ENCODE assay signal across 20 cellular contexts in genomic region chr14:44154446-44154845, GRCh38.
DNase-seq lines count a peak whose midpoint lies in the region; ATAC-seq, FAIRE-seq and TF ChIP-seq lines count a peak whose summit lies in the region.
"Had no signal": no experiment of that assay in that cellular context is flagged by ENCODE, and none has a peak within 500 bp of the region (broad histone marks: within the 10 kb centered on the region; RNA-seq: fewer than 3 reads in every experiment).

No MANE protein-coding gene starts in this region.

- H4K20me1 ChIP-seq in H1 (replicated peaks in 1 of 2; ENCODE audit: control insufficient read depth in 1 of 2, insufficient read depth in 2 of 2, low read length in 2 of 2) = no peaks in the 10 kb centered on the region
- H4K20me1 ChIP-seq: BLaER1 treated with 17β-estradiol and CSF1 and Interleukin-3, amounts not matched to agents 10 nM and 100 nM had no signal

- H3K9ac ChIP-seq in H1 (replicated peaks in 1 of 4; ENCODE audit: extremely low read depth in 1 of 4, low read depth in 3 of 4, low read length in 3 of 4) (no peak overlapping the region), mesenchymal stem cell (ENCODE audit: low read length) (no peak overlapping the region)
- H3K9ac ChIP-seq: BLaER1 treated with 17β-estradiol and CSF1 and Interleukin-3, amounts not matched to agents 10 nM and 100 nM had no signal

- no peak for FAIRE-seq in H1 (lab: Jason Lieb, UNC)
- FAIRE-seq: A549, D721Med, G401.6, GM12891, GM19239 had no signal

- H4K5ac ChIP-seq in H1 (ENCODE audit: insufficient read length, low read depth, low read length) = no peak overlapping the region

- no peak for TF ChIP-seq POLR2A in H1 (IDR thresholded peaks at IDR 0.05; ENCODE audit: control extremely low read depth in 1 of 2, low read depth in 2 of 2, low read length in 2 of 2)

- no peak overlapping the region for H2BK20ac ChIP-seq in H1 (ENCODE audit: low read length)

- H2BK5ac ChIP-seq in H1 (ENCODE audit: low read depth, low read length) = no peak overlapping the region
- H2BK5ac ChIP-seq in mesenchymal stem cell (ENCODE audit: low read depth, low read length, poor library complexity, severe bottlenecking) = no peak overlapping the region

- H3K9me3 ChIP-seq in H1 (ENCODE audit: insufficient read depth in 2 of 2, low read depth in 1 of 2, low read length in 1 of 2) (peaks cover 0 to 4% of the 10 kb centered on the region in 2 experiments; a peak in 1 of 4 replicates), mesenchymal stem cell (ENCODE audit: control insufficient read depth, low read length) (peaks cover 19% of the 10 kb centered on the region)
- H3K9me3 ChIP-seq: A549 had no signal

- H3K27ac ChIP-seq in C4-2B (0 out of 2 replicates have a peak overlapping the region, but pooled peaks have one; percentile 1), H1 (ENCODE audit: low read depth, low read length) (no peak overlapping the region), mesenchymal stem cell (ENCODE audit: low read length, poor library complexity, severe bottlenecking) (no peak overlapping the region)
- H3K27ac ChIP-seq: 22Rv1; A549; BLaER1 treated with 17β-estradiol and CSF1 and Interleukin-3, amounts not matched to agents 10 nM and 100 nM had no signal

- no peak overlapping the region for H4K8ac ChIP-seq in H1 (ENCODE audit: extremely low read depth, insufficient read depth, low read length)
- H4K8ac ChIP-seq in mesenchymal stem cell (ENCODE audit: low read length) = peak overlapping the region; percentile 33

- H3K36me3 ChIP-seq in H1 (ENCODE audit: control insufficient read depth in 2 of 4, insufficient read depth in 4 of 4, low read length in 3 of 4) (no peaks in the 10 kb centered on the region), mesenchymal stem cell (ENCODE audit: control insufficient read depth in 1 of 2, insufficient read depth in 2 of 2, low read depth in 1 of 2, low read length in 2 of 2) (no peaks in the 10 kb centered on the region)
- H3K36me3 ChIP-seq: BLaER1 treated with 17β-estradiol and CSF1 and Interleukin-3, amounts not matched to agents 10 nM and 100 nM had no signal

- H3K4me1 ChIP-seq in H1 (replicated peaks in 1 of 4; ENCODE audit: control insufficient read depth in 3 of 4, insufficient read depth in 4 of 4, low read length in 3 of 4) = no peaks in the 10 kb centered on the region
- no peaks in the 10 kb centered on the region for H3K4me1 ChIP-seq in mesenchymal stem cell (ENCODE audit: control insufficient read depth, insufficient read depth, low read depth, low read length)
- H3K4me1 ChIP-seq: A549; BLaER1 treated with 17β-estradiol and CSF1 and Interleukin-3, amounts not matched to agents 10 nM and 100 nM; Caco-2 had no signal

- H3K56ac ChIP-seq in H1 (replicated peaks; ENCODE audit: insufficient read length, low read depth, low read length) = no peak overlapping the region

- TF ChIP-seq EP300 in H1 (IDR thresholded peaks at IDR 0.05; ENCODE audit: borderline replicate concordance in 1 of 2, low read depth in 2 of 2, low read length in 2 of 2) = no peak

- no peak overlapping the region for H3K23ac ChIP-seq in H1 (ENCODE audit: insufficient read length)
- no peak overlapping the region for H3K23ac ChIP-seq in mesenchymal stem cell (ENCODE audit: low read length in 2 of 2)

- H3K27me3 ChIP-seq in H1 (replicated peaks in 1 of 4; ENCODE audit: control insufficient read depth in 3 of 4, extremely low read depth in 1 of 4, insufficient read depth in 3 of 4, low read length in 3 of 4) (no peaks in the 10 kb centered on the region), mesenchymal stem cell (ENCODE audit: control insufficient read depth in 1 of 2, insufficient read depth in 1 of 2, low read length in 2 of 2) (no peaks in the 10 kb centered on the region)
- H3K27me3 ChIP-seq: BLaER1 treated with 17β-estradiol and CSF1 and Interleukin-3, amounts not matched to agents 10 nM and 100 nM had no signal

- CTCF ChIA-PET in H1 (lab: Charles Lee; ENCODE audit: partially characterized antibody) = interaction anchor here (0.5 to 2.1 kb wide), 3 partner anchors 10 to 692 kb away, joined by 4 to 7 read pairs (median 7); no protein-coding TSS in a partner anchor

- H2AFZ ChIP-seq in H1 (ENCODE audit: low read length) (0 out of 2 replicates have a peak overlapping the region, but pooled peaks have one; percentile 44), mesenchymal stem cell (ENCODE audit: low read depth, low read length) (no peak overlapping the region)

- 83% methylated on average over 1 of the region's 1 CpG; no CpG with 5 or more reads in 1 of the 2 experiments for WGBS in H1 (ENCODE audit: extremely low coverage in 1 of 2, insufficient coverage in 1 of 2, insufficient read length in 1 of 2, insufficient replicate concordance in 2 of 2, low coverage in 1 of 2, low lambda C conversion rate in 2 of 2, missing lambda C conversion rate in 1 of 2), 2 experiments
- 100% methylated on average over 1 of the region's 1 CpG for WGBS in mesenchymal stem cell

- no peak overlapping the region for H3K4me3 ChIP-seq in H1 (ENCODE audit: extremely low read depth in 1 of 4, insufficient read depth in 2 of 4, low read depth in 3 of 4, low read length in 4 of 4)
- no peak overlapping the region for H3K4me3 ChIP-seq in mesenchymal stem cell (ENCODE audit: insufficient read depth in 1 of 2, low read depth in 1 of 2, low read length in 2 of 2)
- H3K4me3 ChIP-seq: A549; BLaER1 treated with 17β-estradiol and CSF1 and Interleukin-3, amounts not matched to agents 10 nM and 100 nM had no signal

- H3K4ac ChIP-seq in H1 (replicated peaks; ENCODE audit: insufficient read length, low read depth, low read length) (no peak overlapping the region), mesenchymal stem cell (ENCODE audit: low read depth in 1 of 2, low read length in 2 of 2) (no peak overlapping the region)

- no peaks in the 10 kb centered on the region for H3K79me2 ChIP-seq in H1 (ENCODE audit: control insufficient read depth in 1 of 2, insufficient read depth in 2 of 2, low read length in 2 of 2)

- ATAC-seq in HG02571 (IDR thresholded peaks at IDR 0.05; ENCODE audit: unreplicated experiment) = no peak
- ATAC-seq: A549 had no signal

- H3K79me1 ChIP-seq in H1 (ENCODE audit: low read depth, low read length) (no peaks in the 10 kb centered on the region), mesenchymal stem cell (replicated peaks; ENCODE audit: low read length, poor library complexity, severe bottlenecking) (no peaks in the 10 kb centered on the region)

- H2BK12ac ChIP-seq in H1 (ENCODE audit: low read depth, low read length) (no peak overlapping the region), mesenchymal stem cell (ENCODE audit: low read length in 2 of 2) (no peak overlapping the region)

- H4K91ac ChIP-seq in H1 (replicated peaks; ENCODE audit: insufficient read length, low read length) = no peak overlapping the region
- no peak overlapping the region for H4K91ac ChIP-seq in mesenchymal stem cell (ENCODE audit: low read length)

- TF ChIP-seq RAD21 in H1 (IDR thresholded peaks at IDR 0.05 in 1 of 2, conservative IDR thresholded peaks at IDR 0.05 in 1 of 2; ENCODE audit: low read depth in 2 of 2, low read length in 2 of 2) = no peak

- H2AK5ac ChIP-seq in H1 (ENCODE audit: low read depth, low read length) (no peak overlapping the region), mesenchymal stem cell (ENCODE audit: low read length, severe bottlenecking) (no peak overlapping the region)

- no peak for TF ChIP-seq CTCF in C4-2B (conservative IDR thresholded peaks at IDR 0.05)
- no peak for TF ChIP-seq CTCF in H1 (IDR thresholded peaks at IDR 0.05; ENCODE audit: control extremely low read depth in 1 of 3, insufficient read depth in 1 of 3, low read depth in 1 of 3, low read length in 3 of 3)

- POLR2A ChIA-PET in H1 (lab: Charles Lee; ENCODE audit: partially characterized antibody) = no interaction called here

- no peak overlapping the region for H2BK120ac ChIP-seq in H1 (replicated peaks; ENCODE audit: low read depth, low read length)
- no peak overlapping the region for H2BK120ac ChIP-seq in mesenchymal stem cell (ENCODE audit: low read depth, low read length)

- DNase-seq in H1 (ENCODE audit: low read depth in 1 of 2, low spot score in 2 of 2) (no peak), mesenchymal stem cell (no peak), glomerular visceral epithelial cell (ENCODE audit: extremely low spot score) (no peak), HUDEP-2 (lab: John Stamatoyannopoulos, UW; ENCODE audit: unreplicated experiment in 76 of 76) (no peak)
- DNase-seq: AML-193; Caco-2; Calu3; CD4-positive, alpha-beta memory T cell; CD4-positive, CD25-positive, alpha-beta regulatory T cell; DMS79 treated with DMSO at 0.1 percent for 48 hours; GF-D8 had no signal

- H3K23me2 ChIP-seq in H1 (ENCODE audit: low read depth, low read length) = no peaks in the 10 kb centered on the region

- H2BK15ac ChIP-seq in H1 (ENCODE audit: low read length) (no peak overlapping the region), mesenchymal stem cell (ENCODE audit: low read depth, poor library complexity, severe bottlenecking) (no peak overlapping the region)

- H3K14ac ChIP-seq in H1 (ENCODE audit: insufficient read length) (no peak overlapping the region), mesenchymal stem cell (ENCODE audit: low read length in 2 of 2) (no peak overlapping the region)

- H3K18ac ChIP-seq in H1 (ENCODE audit: extremely low read depth, low read length) (no peak overlapping the region), mesenchymal stem cell (ENCODE audit: low read depth in 1 of 2, low read length in 2 of 2) (no peak overlapping the region)

- H3K4me2 ChIP-seq in H1 (ENCODE audit: insufficient read depth in 1 of 2, low read depth in 2 of 2, low read length in 2 of 2) (no peak overlapping the region), mesenchymal stem cell (ENCODE audit: low read length, poor library complexity, severe bottlenecking) (no peak overlapping the region)
- H3K4me2 ChIP-seq: A549; BLaER1 treated with 17β-estradiol and CSF1 and Interleukin-3, amounts not matched to agents 10 nM and 100 nM had no signal

TF ChIP-seq in H1, 55 proteins besides CTCF, POLR2A, EP300 and RAD21 (continues in another document):
- TF ChIP-seq CTBP2 (IDR thresholded peaks at IDR 0.05; ENCODE audit: borderline replicate concordance, insufficient read depth, insufficient read length, low read length) = no peak
- TF ChIP-seq SIN3A (conservative IDR thresholded peaks at IDR 0.05 in 1 of 2, IDR thresholded peaks at IDR 0.05 in 1 of 2; ENCODE audit: low read depth in 1 of 2, low read length in 2 of 2) = no peak
- no peak for TF ChIP-seq CEBPB (IDR thresholded peaks at IDR 0.05; ENCODE audit: low read depth, low read length)
- no peak for TF ChIP-seq CREB1 (IDR thresholded peaks at IDR 0.05)
- TF ChIP-seq NRF1 (IDR thresholded peaks at IDR 0.05; ENCODE audit: low read depth, low read length) = no peak
- TF ChIP-seq EGR1 (IDR thresholded peaks at IDR 0.05; ENCODE audit: borderline replicate concordance, low read depth, low read length) = no peak
- TF ChIP-seq, protein P1, sequence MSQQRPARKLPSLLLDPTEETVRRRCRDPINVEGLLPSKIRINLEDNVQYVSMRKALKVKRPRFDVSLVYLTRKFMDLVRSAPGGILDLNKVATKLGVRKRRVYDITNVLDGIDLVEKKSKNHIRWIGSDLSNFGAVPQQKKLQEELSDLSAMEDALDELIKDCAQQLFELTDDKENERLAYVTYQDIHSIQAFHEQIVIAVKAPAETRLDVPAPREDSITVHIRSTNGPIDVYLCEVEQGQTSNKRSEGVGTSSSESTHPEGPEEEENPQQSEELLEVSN (IDR thresholded peaks at IDR 0.05) = no peak
- TF ChIP-seq CHD2 (IDR thresholded peaks at IDR 0.05; ENCODE audit: low read length) = no peak
